In the genomic region with DNA sequence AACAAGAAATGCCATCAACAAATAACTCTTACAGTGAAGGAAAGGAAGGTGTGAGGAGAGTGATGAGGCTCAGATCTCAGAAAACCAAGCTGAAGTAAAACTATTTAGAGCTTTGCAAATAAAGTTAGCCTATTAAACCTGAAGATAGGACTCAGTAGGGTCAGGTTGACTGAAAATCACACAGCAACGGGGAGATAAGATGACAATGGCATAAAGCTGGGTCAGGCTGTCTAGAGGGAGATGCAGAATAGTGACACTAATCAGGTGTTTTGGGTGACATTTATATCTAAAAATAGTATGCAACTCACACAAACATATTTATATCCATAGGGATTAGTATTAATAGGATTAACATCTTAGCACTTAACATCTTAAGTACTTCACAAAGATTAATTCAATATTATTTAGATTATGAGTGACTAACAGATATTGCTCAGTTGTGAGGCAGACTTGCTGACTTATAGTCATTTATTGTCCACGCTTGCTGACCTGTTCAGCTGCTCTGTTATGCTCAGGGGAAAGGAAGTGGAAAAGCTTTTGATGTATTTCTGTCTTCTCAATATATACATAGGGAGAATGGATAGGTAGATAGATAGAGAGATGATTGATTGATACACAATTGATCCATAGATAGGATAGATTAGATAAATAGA, we compare ENCODE assay signal across 16 cellular contexts.
A peak's percentile ranks its signal among the peaks of the same experiment; 100 is the strongest.
DNase-seq lines count a peak whose midpoint lies in the region; ATAC-seq and TF ChIP-seq lines count a peak whose summit lies in the region.
"Had no signal": no experiment of that assay in that cellular context is flagged by ENCODE, and none has a peak within 500 bp of the region (broad histone marks: within the 10 kb centered on the region; RNA-seq: fewer than 3 reads in every experiment).

No MANE protein-coding gene starts in this region.

- H3K27ac ChIP-seq in heart right ventricle (peak overlapping the region in 6 of 10 donors; percentile 22 to 67 (median 46)), right cardiac atrium (ENCODE audit: low read length) (no peak overlapping the region), breast epithelium (no peak overlapping the region)
- H3K27ac ChIP-seq: BLaER1 treated with 17β-estradiol and CSF1 and Interleukin-3, amounts not matched to agents 10 nM and 100 nM had no signal

- WGBS in heart right ventricle, 2 donors, result 51 to 68% methylated on average over 2 of the region's 2 CpGs
- WGBS in right cardiac atrium, result 60% methylated on average over 2 of the region's 2 CpGs

- H3K27me3 Mint-ChIP-seq in activated naive CD4-positive, alpha-beta T cell treated with anti-CD3 and anti-CD28 coated beads, Interleukin-2, amount 10 ng/mL, durations not matched to agents 7 days and 5 days, result no peaks in the 10 kb centered on the region
- H3K27me3 Mint-ChIP-seq: CD4-positive, CD25-positive, alpha-beta regulatory T cell had no signal

- ATAC-seq in heart right ventricle, result peak in 7 of 8 donors; percentile 26 to 75 (median 52)
- ATAC-seq in right cardiac atrium, result peak; percentile 32 to 54
- ATAC-seq in GM21737 (IDR thresholded peaks at IDR 0.05; ENCODE audit: unreplicated experiment), result no peak
- ATAC-seq in GM19023 (IDR thresholded peaks at IDR 0.05; ENCODE audit: unreplicated experiment), result no peak
- ATAC-seq: GM12878, HepG2 had no signal

- H3K27me3 ChIP-seq in heart right ventricle, result no peaks in the 10 kb centered on the region
- H3K27me3 ChIP-seq in right cardiac atrium (ENCODE audit: control insufficient read depth, insufficient read depth), result no peaks in the 10 kb centered on the region
- H3K27me3 ChIP-seq in breast epithelium, result no peaks in the 10 kb centered on the region
- H3K27me3 ChIP-seq: BLaER1 treated with 17β-estradiol and CSF1 and Interleukin-3, amounts not matched to agents 10 nM and 100 nM had no signal

- no peaks in the 10 kb centered on the region for H3K9me3 Mint-ChIP-seq in activated naive CD4-positive, alpha-beta T cell treated with anti-CD3 and anti-CD28 coated beads, Interleukin-2, amount 10 ng/mL, durations not matched to agents 7 days and 5 days

- H3K4me1 ChIP-seq in heart right ventricle, result peaks cover 0 to 27% (median 8%) of the 10 kb centered on the region in 9 donors
- H3K4me1 ChIP-seq in right cardiac atrium (ENCODE audit: control insufficient read depth, insufficient read depth, low read length), result no peaks in the 10 kb centered on the region
- H3K4me1 ChIP-seq in breast epithelium, result no peaks in the 10 kb centered on the region
- H3K4me1 ChIP-seq: BLaER1 treated with 17β-estradiol and CSF1 and Interleukin-3, amounts not matched to agents 10 nM and 100 nM; HAP-1 had no signal

- no peak overlapping the region for H3K4me3 Mint-ChIP-seq in activated naive CD4-positive, alpha-beta T cell treated with anti-CD3 and anti-CD28 coated beads, Interleukin-2, amount 10 ng/mL, durations not matched to agents 7 days and 5 days
- H3K4me3 Mint-ChIP-seq: CD4-positive, CD25-positive, alpha-beta regulatory T cell had no signal

- H3K27ac Mint-ChIP-seq in activated naive CD4-positive, alpha-beta T cell treated with anti-CD3 and anti-CD28 coated beads, Interleukin-2, amount 10 ng/mL, durations not matched to agents 7 days and 5 days, result no peak overlapping the region
- H3K27ac Mint-ChIP-seq: CD4-positive, CD25-positive, alpha-beta regulatory T cell had no signal

- TF ChIP-seq CTCF in heart right ventricle (IDR thresholded peaks at IDR 0.05) (no peak), breast epithelium (IDR thresholded peaks at IDR 0.05) (no peak)

- intact Hi-C loops in heart right ventricle (cut with DNase I), result loop anchor here in 2 of 10 donors (10.0 kb wide), 1 partner anchor 129 kb away; a partner anchor contains a TSS
- intact Hi-C loops in right cardiac atrium (cut with DNase I), result no loop called here
- intact Hi-C loops in breast epithelium (cut with DNase I; ENCODE audit: low total_unique reads), result no loop called here

- no peaks in the 10 kb centered on the region for H3K36me3 Mint-ChIP-seq in activated naive CD4-positive, alpha-beta T cell treated with anti-CD3 and anti-CD28 coated beads, Interleukin-2, amount 10 ng/mL, durations not matched to agents 7 days and 5 days
- H3K36me3 Mint-ChIP-seq: CD4-positive, CD25-positive, alpha-beta regulatory T cell had no signal

- TF ChIP-seq POLR2A in breast epithelium (IDR thresholded peaks at IDR 0.05), result no peak

- no peaks in the 10 kb centered on the region for H3K4me1 Mint-ChIP-seq in activated naive CD4-positive, alpha-beta T cell treated with anti-CD3 and anti-CD28 coated beads, Interleukin-2, amount 10 ng/mL, durations not matched to agents 7 days and 5 days
- H3K4me1 Mint-ChIP-seq: CD4-positive, CD25-positive, alpha-beta regulatory T cell had no signal

- no peaks in the 10 kb centered on the region for H3K9me3 ChIP-seq in heart right ventricle
- no peaks in the 10 kb centered on the region for H3K9me3 ChIP-seq in right cardiac atrium (ENCODE audit: control insufficient read depth, low read length)
- no peaks in the 10 kb centered on the region for H3K9me3 ChIP-seq in breast epithelium
- H3K9me3 ChIP-seq: BLaER1 treated with 17β-estradiol and CSF1 and Interleukin-3, amounts not matched to agents 10 nM and 100 nM; HAP-1 had no signal

- H3K4me3 ChIP-seq in heart right ventricle (no peak overlapping the region), right cardiac atrium (ENCODE audit: low read length) (no peak overlapping the region), breast epithelium (no peak overlapping the region)
- H3K4me3 ChIP-seq: BLaER1 treated with 17β-estradiol and CSF1 and Interleukin-3, amounts not matched to agents 10 nM and 100 nM; GM12878; HAP-1 had no signal

- CTCF ChIA-PET in activated naive CD4-positive, alpha-beta T cell treated with anti-CD3 and anti-CD28 coated beads, Interleukin-2, amount 10 ng/mL, durations not matched to agents 7 days and 5 days (lab: Charles Lee), result no interaction called here

- H3K36me3 ChIP-seq in heart right ventricle, result no peaks in the 10 kb centered on the region
- no peaks in the 10 kb centered on the region for H3K36me3 ChIP-seq in breast epithelium
- H3K36me3 ChIP-seq: BLaER1 treated with 17β-estradiol and CSF1 and Interleukin-3, amounts not matched to agents 10 nM and 100 nM; HAP-1 had no signal

- peak; percentile 48 for DNase-seq in D341Med (ENCODE audit: low spot score)
- peak; percentile 43 for DNase-seq in NCI-H82 (lab: John Stamatoyannopoulos, UW)
- no peak for DNase-seq in heart right ventricle
- DNase-seq in right cardiac atrium, result no peak
- no peak for DNase-seq in activated naive CD4-positive, alpha-beta T cell treated with anti-CD3 and anti-CD28 coated beads, Interleukin-2, amount 10 ng/mL, durations not matched to agents 7 days and 5 days
- no peak for DNase-seq in breast epithelium (ENCODE audit: low spot score in 2 of 2)
- DNase-seq: 8988T; CD4-positive, CD25-positive, alpha-beta regulatory T cell; DMS79; GOT3 had no signal

Comparison
In these comparisons a context has a peak if more than half of its experiments do, and no peak if none do; other contexts are left out.
1. H3K27ac ChIP-seq: peak in heart right ventricle (6 of 10); none in right cardiac atrium (single experiment) and breast epithelium (0 of 2).
2. DNase-seq: peak in D341Med (single experiment) and NCI-H82 (single experiment); none in heart right ventricle (0 of 2), right cardiac atrium (0 of 3), activated naive CD4-positive, alpha-beta T cell treated with anti-CD3 and anti-CD28 coated beads, Interleukin-2, amount 10 ng/mL, durations not matched to agents 7 days and 5 days (single experiment) and breast epithelium (0 of 2).
3. ATAC-seq: peak in heart right ventricle (7 of 8) and right cardiac atrium (2 of 2); none in GM21737 (single experiment) and GM19023 (single experiment).